13 cellular contexts compared by ENCODE assay signal in the genomic region with DNA sequence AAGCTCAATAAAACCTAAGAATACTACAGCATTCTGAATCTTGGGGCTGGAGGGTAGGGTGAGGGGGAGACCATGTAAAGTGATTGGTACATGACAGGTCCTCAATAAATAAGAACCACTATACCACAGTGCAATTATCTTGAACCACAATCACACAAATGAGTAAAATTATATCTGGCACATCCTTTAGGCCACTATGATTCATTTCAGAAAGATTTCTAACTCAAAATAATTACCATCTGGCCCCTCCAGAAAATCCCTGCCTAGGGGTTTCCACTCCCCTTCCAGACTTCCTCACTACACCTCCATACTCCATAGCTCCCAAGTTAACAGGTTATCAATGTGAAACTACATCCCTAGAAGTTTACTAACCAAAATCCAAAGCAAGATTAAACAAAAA. TPM values are rescaled to one million over a fixed set of nuclear protein-coding genes. Genes with fewer than 3 reads are reported as not detected.
A peak's percentile ranks its signal among the peaks of the same experiment; 100 is the strongest.
DNase-seq lines count a peak whose midpoint lies in the region; ATAC-seq and TF ChIP-seq lines count a peak whose summit lies in the region.
"Had no signal": no experiment of that assay in that cellular context is flagged by ENCODE, and none has a peak within 500 bp of the region (broad histone marks: within the 10 kb centered on the region; RNA-seq: fewer than 3 reads in every experiment).

No MANE protein-coding gene starts in this region.

- H3K27me3 ChIP-seq in right lobe of liver: no peaks in the 10 kb centered on the region
- H3K27me3 ChIP-seq: cardiac muscle cell, right atrium auricular region, SJCRH30 had no signal

- intact Hi-C loops in CD14-positive monocyte (cut with micrococcal nuclease) (no loop called here), right lobe of liver (cut with DNase I) (no loop called here)

- H3K9me3 ChIP-seq in right lobe of liver: no peaks in the 10 kb centered on the region
- H3K9me3 ChIP-seq: right atrium auricular region, SJCRH30 had no signal

- H3K27ac Mint-ChIP-seq in CD14-positive monocyte (peak overlapping the region in 6 of 7 donors; percentile 15 to 82 (median 52)), immature natural killer cell (peak overlapping the region in 5 of 6 donors; percentile 16 to 75 (median 41))

- no peak for TF ChIP-seq CTCF in CD14-positive monocyte (IDR thresholded peaks at IDR 0.05)
- TF ChIP-seq CTCF in right lobe of liver (IDR thresholded peaks at IDR 0.05): no peak

- H3K4me1 ChIP-seq in right lobe of liver: peaks cover 0 to 45% (median 7%) of the 10 kb centered on the region in 4 donors
- H3K4me1 ChIP-seq: SJCRH30 had no signal

- H3K4me3 Mint-ChIP-seq in CD14-positive monocyte (no peak overlapping the region), immature natural killer cell (peak overlapping the region in 4 of 5 donors; percentile 3 to 42 (median 24))

- ATAC-seq in GM18519 (IDR thresholded peaks at IDR 0.05; ENCODE audit: low FRiP score, unreplicated experiment): peak; percentile 71
- ATAC-seq in right lobe of liver: no peak
- ATAC-seq in HG03378 (IDR thresholded peaks at IDR 0.05; ENCODE audit: unreplicated experiment): no peak
- ATAC-seq: left ventricle myocardium superior had no signal

- H3K36me3 Mint-ChIP-seq in CD14-positive monocyte (peaks cover 36 to 67% of the 10 kb centered on the region in 2 donors), immature natural killer cell (peaks cover 6 to 15% (median 7%) of the 10 kb centered on the region in 3 donors)

- no peak for TF ChIP-seq POLR2A in right lobe of liver (IDR thresholded peaks at IDR 0.05)

- H3K27ac ChIP-seq in right lobe of liver: no peak overlapping the region
- H3K27ac ChIP-seq: cardiac muscle cell, right atrium auricular region, SJCRH30 had no signal

- H3K9me3 Mint-ChIP-seq in CD14-positive monocyte (no peaks in the 10 kb centered on the region), immature natural killer cell (no peaks in the 10 kb centered on the region)

- no peaks in the 10 kb centered on the region for H3K27me3 Mint-ChIP-seq in CD14-positive monocyte (ENCODE audit: low read depth in 3 of 3)
- peaks cover 0 to 3% (median 3%) of the 10 kb centered on the region in 3 donors for H3K27me3 Mint-ChIP-seq in immature natural killer cell (ENCODE audit: low read depth in 3 of 3)

- DNase-seq in CD14-positive monocyte (ENCODE audit: low spot score) (no peak), LHCN-M2 (ENCODE audit: low read depth) (peak; percentile 53), immature natural killer cell (no peak), NCI-H345 treated with DMSO at 0.1 percent for 48 hours (lab: John Stamatoyannopoulos, UW; ENCODE audit: unreplicated experiment) (no peak), NCI-H2196 (lab: John Stamatoyannopoulos, UW; ENCODE audit: unreplicated experiment) (no peak), right lobe of liver (no peak)
- DNase-seq: COR-L47, left ventricle myocardium superior, SJCRH30 had no signal

- peaks cover 3 to 21% (median 10%) of the 10 kb centered on the region in 4 donors for H3K36me3 ChIP-seq in right lobe of liver

- H3K4me1 Mint-ChIP-seq in CD14-positive monocyte (peaks cover 42% of the 10 kb centered on the region), immature natural killer cell (peaks cover 66 to 88% of the 10 kb centered on the region in 2 donors)

- H3K4me3 ChIP-seq in right lobe of liver: no peak overlapping the region
- H3K4me3 ChIP-seq: cardiac muscle cell, right atrium auricular region, SJCRH30 had no signal

RNA-seq across cellular contexts. Expression of a gene that starts 19.7 kb away (rescaled TPM):
- 100 to 1,000 TPM; 102 to 118 TPM for polyA plus RNA-seq in CD14-positive monocyte
- total RNA-seq in LHCN-M2 (2014; rRNA removed): 15.3 and 19.1 TPM in 2 replicates
- 41.1 TPM for polyA plus RNA-seq in LHCN-M2 (2012)
- 10 to 100 TPM; 35.6 to 53.8 (median 42.0) TPM for polyA plus RNA-seq in immature natural killer cell
- 10 to 100 TPM; 10.6 to 25.3 (median 18.6) TPM for total RNA-seq in right lobe of liver

Comparison
In these comparisons a context has a peak if more than half of its experiments do, and no peak if none do; other contexts are left out.
1. H3K4me3 Mint-ChIP-seq: peak in immature natural killer cell (4 of 5); none in CD14-positive monocyte (0 of 2).